Comparison of ENCODE assay signal across 7 cellular contexts in the genomic region with DNA sequence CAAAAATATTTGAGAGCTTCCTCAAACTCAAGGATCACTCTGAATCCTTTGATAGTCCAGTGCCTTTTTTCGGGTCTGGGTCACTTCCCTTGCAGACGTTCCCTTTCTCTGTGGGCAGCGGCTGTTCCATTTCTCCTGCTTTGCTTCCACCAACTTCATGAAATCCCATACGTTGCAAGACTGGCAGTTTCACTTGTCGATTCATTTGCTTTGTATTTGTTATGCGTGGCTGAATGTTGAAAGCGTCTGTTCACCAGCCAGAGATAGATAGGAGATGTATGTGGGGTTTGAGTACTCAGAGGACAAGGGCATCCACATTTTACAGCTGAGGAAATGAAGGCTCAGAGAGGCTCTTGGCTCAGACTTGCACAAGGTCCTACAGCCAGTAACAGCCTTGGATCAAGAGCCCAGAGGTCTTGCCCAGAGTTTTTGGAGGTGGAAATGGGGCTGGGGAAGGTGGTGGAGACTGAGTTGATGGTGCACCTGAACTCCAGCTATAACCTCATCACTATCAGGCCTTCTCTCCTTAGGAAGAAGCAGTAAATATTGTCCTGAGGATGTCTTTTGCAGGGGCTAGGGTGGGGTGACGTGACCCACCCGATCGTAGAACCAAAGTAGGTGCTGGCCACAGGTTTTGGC. TPM values are rescaled to one million over a fixed set of nuclear protein-coding genes. Genes with fewer than 3 reads are reported as not detected.
DNase-seq lines count a peak whose midpoint lies in the region; ATAC-seq, FAIRE-seq and TF ChIP-seq lines count a peak whose summit lies in the region.

No MANE protein-coding gene starts in this region.

- intact Hi-C loops in sciatic nerve (cut with DNase I), result no loop called here

- FAIRE-seq in GM12892 (lab: Jason Lieb, UNC), result peak; percentile 97

- no peaks in the 10 kb centered on the region for H3K36me3 Mint-ChIP-seq in brain

- H3K27ac Mint-ChIP-seq in brain, result peak overlapping the region in 3 of 5 experiments; percentile 2 to 71 (median 36)

- no peaks in the 10 kb centered on the region for H3K9me3 Mint-ChIP-seq in brain

- peak overlapping the region; percentile 67 to 87 (median 80) for H3K4me3 Mint-ChIP-seq in brain

- no peak for TF ChIP-seq CTCF in brain (conservative IDR thresholded peaks at IDR 0.05)

- DNase-seq in GM12892 (ENCODE audit: insufficient read length), result no peak
- peak; percentile 80 to 85 for DNase-seq in NCI-H526 (lab: John Stamatoyannopoulos, UW)
- peak; percentile 45 for DNase-seq in sciatic nerve (ENCODE audit: low spot score)
- no peak for DNase-seq in Kasumi-1 (lab: John Stamatoyannopoulos, UW)
- DNase-seq in NCI-H1105 treated with DMSO at 0.1 percent for 48 hours (lab: John Stamatoyannopoulos, UW), result no peak
- DNase-seq in NCI-H2029 (lab: John Stamatoyannopoulos, UW), result no peak

- H3K4me1 Mint-ChIP-seq in brain, result peaks cover 31% of the 10 kb centered on the region

- TF ChIP-seq POLR2A in GM12892 (IDR thresholded peaks at IDR 0.05; ENCODE audit: low read depth, low read length), result no peak

- no peak for ATAC-seq in sciatic nerve

- peaks cover 17% of the 10 kb centered on the region for H3K27me3 Mint-ChIP-seq in brain

RNA-seq across cellular contexts. Expression of gene CCDC102A, which starts 1.3 kb away (rescaled TPM):
- 2.6 TPM for polyA plus RNA-seq in GM12892 (2012; ENCODE audit: missing spikeins)
- 2.5 TPM for polyA plus RNA-seq in brain (ENCODE audit: insufficient read depth, low read depth, low replicate concordance)
- 14.3 TPM for total RNA-seq in sciatic nerve

RNA-seq across cellular contexts. Expression of gene ADGRG5, which starts 4.7 kb away (rescaled TPM):
- polyA plus RNA-seq in GM12892 (2012; ENCODE audit: missing spikeins), result 21.1 TPM
- not detected for polyA plus RNA-seq in brain (ENCODE audit: insufficient read depth, low read depth, low replicate concordance)
- total RNA-seq in sciatic nerve, result 1.2 TPM

RNA-seq across cellular contexts. Expression of gene DOK4, which starts 51.4 kb away (rescaled TPM):
- polyA plus RNA-seq in GM12892 (2012; ENCODE audit: missing spikeins), result 3.0 TPM
- 25.2 TPM for polyA plus RNA-seq in brain (ENCODE audit: insufficient read depth, low read depth, low replicate concordance)
- total RNA-seq in sciatic nerve, result 22.6 TPM

Comparison
In these comparisons a context has a peak if more than half of its experiments do, and no peak if none do; other contexts are left out.
1. DNase-seq: peak in NCI-H526 (2 of 2) and sciatic nerve (single experiment); none in GM12892 (single experiment), Kasumi-1 (0 of 2), NCI-H1105 treated with DMSO at 0.1 percent for 48 hours (single experiment) and NCI-H2029 (single experiment).